In genomic region chr12:47403681-47404080, GRCh38 we compare ENCODE assay signal across 26 cellular contexts.
"Had no signal": no experiment of that assay in that cellular context is flagged by ENCODE, and none has a peak within 500 bp of the region (broad histone marks: within the 10 kb centered on the region; RNA-seq: fewer than 3 reads in every experiment).

No MANE protein-coding gene starts in this region.

- H3K27ac Mint-ChIP-seq: activated CD4-positive, alpha-beta memory T cell treated with anti-CD3 and anti-CD28 coated beads, Interleukin-2, amount 10 ng/mL, durations not matched to agents 7 days and 5 days; activated CD8-positive, alpha-beta memory T cell treated with anti-CD3 and anti-CD28 coated beads, Interleukin-2, amount 10 ng/mL, durations not matched to agents 7 days and 5 days; activated naive CD8-positive, alpha-beta T cell treated with anti-CD3 and anti-CD28 coated beads for 36 hours had no signal

- H3K27ac ChIP-seq: brain microvascular endothelial cell, SJCRH30, SK-N-MC had no signal

- H3K4me3 Mint-ChIP-seq: activated CD4-positive, alpha-beta memory T cell treated with anti-CD3 and anti-CD28 coated beads, Interleukin-2, amount 10 ng/mL, durations not matched to agents 7 days and 5 days; activated CD8-positive, alpha-beta memory T cell treated with anti-CD3 and anti-CD28 coated beads, Interleukin-2, amount 10 ng/mL, durations not matched to agents 7 days and 5 days; activated naive CD8-positive, alpha-beta T cell treated with anti-CD3 and anti-CD28 coated beads for 36 hours had no signal

- H3K36me3 Mint-ChIP-seq: activated CD8-positive, alpha-beta memory T cell treated with anti-CD3 and anti-CD28 coated beads, Interleukin-2, amount 10 ng/mL, durations not matched to agents 7 days and 5 days had no signal

- H3K4me3 ChIP-seq: SJCRH30, SK-N-MC had no signal

- H3K27me3 Mint-ChIP-seq: activated CD4-positive, alpha-beta memory T cell treated with anti-CD3 and anti-CD28 coated beads, Interleukin-2, amount 10 ng/mL, durations not matched to agents 7 days and 5 days; activated CD8-positive, alpha-beta memory T cell treated with anti-CD3 and anti-CD28 coated beads, Interleukin-2, amount 10 ng/mL, durations not matched to agents 7 days and 5 days; activated naive CD8-positive, alpha-beta T cell treated with anti-CD3 and anti-CD28 coated beads for 36 hours had no signal

- H3K27me3 ChIP-seq: brain microvascular endothelial cell, SJCRH30 had no signal

- DNase-seq: activated CD4-positive, alpha-beta memory T cell treated with anti-CD3 and anti-CD28 coated beads, Interleukin-2, amount 10 ng/mL, durations not matched to agents 7 days and 5 days; activated CD4-positive, alpha-beta T cell treated with anti-CD3 and anti-CD28 coated beads for 4 hours; activated CD8-positive, alpha-beta memory T cell treated with anti-CD3 and anti-CD28 coated beads for 24 hours; activated CD8-positive, alpha-beta memory T cell treated with anti-CD3 and anti-CD28 coated beads, Interleukin-2, amount 10 ng/mL, durations not matched to agents 7 days and 5 days; activated CD8-positive, alpha-beta memory T cell treated with anti-CD3 and anti-CD28 coated beads, Interleukin-2, amount 50 U/mL, for 48 hours; activated gamma-delta T cell treated with Interleukin-2 at 50 U/mL for 16 hours; activated naive CD8-positive, alpha-beta T cell treated with anti-CD3 and anti-CD28 coated beads for 36 hours; amniotic stem cell; aorta; brain microvascular endothelial cell; central memory CD4-positive, alpha-beta T cell; IMR-90; Karpas-422; KBM-7; NCI-H1105 treated with DMSO at 0.1 percent for 48 hours; NCI-H1436; NCI-H1694; NCI-H1930; NCI-H345; NCI-H524 treated with DMSO at 0.1 percent for 48 hours; SHP77; SJCRH30; T1000 had no signal

- H3K9me3 ChIP-seq: SJCRH30 had no signal

- ATAC-seq: activated CD4-positive, CD25-positive, alpha-beta regulatory T cell treated with anti-CD3 and anti-CD28 coated beads, Interleukin-2, amount 50 U/mL, for 24 hours; activated CD8-positive, alpha-beta memory T cell treated with anti-CD3 and anti-CD28 coated beads, Interleukin-2, amount 10 ng/mL, durations not matched to agents 7 days and 5 days; Panc1 had no signal

- H3K36me3 ChIP-seq: brain microvascular endothelial cell, SJCRH30 had no signal

- H3K4me1 ChIP-seq: SJCRH30 had no signal
